Comparison of ENCODE assay signal across 19 cellular contexts in genomic region chr5:88250010-88250409, GRCh38. TPM values are rescaled to one million over a fixed set of nuclear protein-coding genes. Genes with fewer than 3 reads are reported as not detected.
DNase-seq lines count a peak whose midpoint lies in the region; ATAC-seq, FAIRE-seq and TF ChIP-seq lines count a peak whose summit lies in the region.
"Had no signal": no experiment of that assay in that cellular context is flagged by ENCODE, and none has a peak within 500 bp of the region (broad histone marks: within the 10 kb centered on the region; RNA-seq: fewer than 3 reads in every experiment).

No MANE protein-coding gene starts in this region.

- TF ChIP-seq POLR2A in K562 (conservative IDR thresholded peaks at IDR 0.05), result no peak

- H3K27me3 ChIP-seq in K562 (ENCODE audit: control insufficient read depth in 2 of 2, insufficient read depth in 2 of 2, low read length in 2 of 2), result no peaks in the 10 kb centered on the region
- no peaks in the 10 kb centered on the region for H3K27me3 ChIP-seq in HAP-1 (ENCODE audit: low read depth)

- H3K79me2 ChIP-seq in K562 (ENCODE audit: control insufficient read depth, insufficient read depth, low read length), result peaks cover 100% of the 10 kb centered on the region

- CTCF ChIA-PET in activated CD4-positive, alpha-beta T cell treated with anti-CD3 and anti-CD28 coated beads, Interleukin-2, amount 10 ng/mL, durations not matched to agents 7 days and 5 days (lab: Charles Lee), result no interaction called here
- CTCF ChIA-PET in K562 (lab: Yijun Ruan, JAX; ENCODE audit: low intra/inter-chr PET ratio), result no interaction called here

- H3K4me2 ChIP-seq in K562 (ENCODE audit: insufficient read depth, low read length), result no peak overlapping the region
- H3K4me2 ChIP-seq: KMS-11 had no signal

- no peak overlapping the region for H3K4me3 ChIP-seq in K562
- no peak overlapping the region for H3K4me3 ChIP-seq in HAP-1

- H3K9me3 ChIP-seq in K562 (replicated peaks; ENCODE audit: control insufficient read depth, insufficient read depth, low read depth, low read length) (no peaks in the 10 kb centered on the region), HAP-1 (no peaks in the 10 kb centered on the region)

- H3K27me3 Mint-ChIP-seq in activated CD4-positive, alpha-beta T cell treated with anti-CD3 and anti-CD28 coated beads, Interleukin-2, amount 10 ng/mL, durations not matched to agents 24 days and 14 days, result no peaks in the 10 kb centered on the region
- no peaks in the 10 kb centered on the region for H3K27me3 Mint-ChIP-seq in activated CD4-positive, alpha-beta T cell treated with anti-CD3 and anti-CD28 coated beads, Interleukin-2, amount 10 ng/mL, durations not matched to agents 7 days and 5 days
- no peaks in the 10 kb centered on the region for H3K27me3 Mint-ChIP-seq in stimulated activated naive CD8-positive, alpha-beta T cell treated with anti-CD3 and anti-CD28 coated beads, Interleukin-15, Interleukin-2, amounts not matched to agents 100 ng/mL and 50 ng/mL, for 24 hours
- no peaks in the 10 kb centered on the region for H3K27me3 Mint-ChIP-seq in stimulated activated naive CD8-positive, alpha-beta T cell treated with anti-CD3 and anti-CD28 coated beads, Interleukin-15, amount 100 ng/mL, for 72 hours
- H3K27me3 Mint-ChIP-seq: CD8-positive, alpha-beta memory T cell had no signal

- H3K9me1 ChIP-seq in K562 (ENCODE audit: control insufficient read depth, insufficient read depth, low read length), result no peaks in the 10 kb centered on the region

- peaks cover 3% of the 10 kb centered on the region for H3K9me3 Mint-ChIP-seq in activated CD4-positive, alpha-beta T cell treated with anti-CD3 and anti-CD28 coated beads, Interleukin-2, amount 10 ng/mL, durations not matched to agents 24 days and 14 days
- peaks cover 6% of the 10 kb centered on the region for H3K9me3 Mint-ChIP-seq in activated CD4-positive, alpha-beta T cell treated with anti-CD3 and anti-CD28 coated beads, Interleukin-2, amount 10 ng/mL, durations not matched to agents 7 days and 5 days
- no peaks in the 10 kb centered on the region for H3K9me3 Mint-ChIP-seq in stimulated activated naive CD8-positive, alpha-beta T cell treated with anti-CD3 and anti-CD28 coated beads, Interleukin-15, Interleukin-2, amounts not matched to agents 100 ng/mL and 50 ng/mL, for 24 hours
- peaks cover 0 to 7% of the 10 kb centered on the region in 2 donors for H3K9me3 Mint-ChIP-seq in stimulated activated naive CD8-positive, alpha-beta T cell treated with anti-CD3 and anti-CD28 coated beads, Interleukin-15, amount 100 ng/mL, for 72 hours
- H3K9me3 Mint-ChIP-seq: CD8-positive, alpha-beta memory T cell had no signal

- H3K27ac Mint-ChIP-seq in activated CD4-positive, alpha-beta T cell treated with anti-CD3 and anti-CD28 coated beads, Interleukin-2, amount 10 ng/mL, durations not matched to agents 24 days and 14 days, result peak overlapping the region; percentile 84
- H3K27ac Mint-ChIP-seq in activated CD4-positive, alpha-beta T cell treated with anti-CD3 and anti-CD28 coated beads, Interleukin-2, amount 10 ng/mL, durations not matched to agents 7 days and 5 days, result no peak overlapping the region
- H3K27ac Mint-ChIP-seq in stimulated activated naive CD8-positive, alpha-beta T cell treated with anti-CD3 and anti-CD28 coated beads, Interleukin-15, Interleukin-2, amounts not matched to agents 100 ng/mL and 50 ng/mL, for 24 hours, result peak overlapping the region; percentile 90
- peak overlapping the region; percentile 71 to 97 for H3K27ac Mint-ChIP-seq in stimulated activated naive CD8-positive, alpha-beta T cell treated with anti-CD3 and anti-CD28 coated beads, Interleukin-15, amount 100 ng/mL, for 72 hours

- H3K4me3 Mint-ChIP-seq in activated CD4-positive, alpha-beta T cell treated with anti-CD3 and anti-CD28 coated beads, Interleukin-2, amount 10 ng/mL, durations not matched to agents 24 days and 14 days, result no peak overlapping the region
- H3K4me3 Mint-ChIP-seq in activated CD4-positive, alpha-beta T cell treated with anti-CD3 and anti-CD28 coated beads, Interleukin-2, amount 10 ng/mL, durations not matched to agents 7 days and 5 days, result no peak overlapping the region
- H3K4me3 Mint-ChIP-seq in stimulated activated naive CD8-positive, alpha-beta T cell treated with anti-CD3 and anti-CD28 coated beads, Interleukin-15, Interleukin-2, amounts not matched to agents 100 ng/mL and 50 ng/mL, for 24 hours, result peak overlapping the region; percentile 42
- peak overlapping the region in 1 of 2 donors; percentile 40 for H3K4me3 Mint-ChIP-seq in stimulated activated naive CD8-positive, alpha-beta T cell treated with anti-CD3 and anti-CD28 coated beads, Interleukin-15, amount 100 ng/mL, for 72 hours

- no peak for TF ChIP-seq EP300 in K562 (IDR thresholded peaks at IDR 0.05; ENCODE audit: low read length)

- H3K4me1 Mint-ChIP-seq in activated CD4-positive, alpha-beta T cell treated with anti-CD3 and anti-CD28 coated beads, Interleukin-2, amount 10 ng/mL, durations not matched to agents 24 days and 14 days, result peaks cover 41% of the 10 kb centered on the region
- peaks cover 31% of the 10 kb centered on the region for H3K4me1 Mint-ChIP-seq in activated CD4-positive, alpha-beta T cell treated with anti-CD3 and anti-CD28 coated beads, Interleukin-2, amount 10 ng/mL, durations not matched to agents 7 days and 5 days
- peaks cover 90% of the 10 kb centered on the region for H3K4me1 Mint-ChIP-seq in stimulated activated naive CD8-positive, alpha-beta T cell treated with anti-CD3 and anti-CD28 coated beads, Interleukin-15, Interleukin-2, amounts not matched to agents 100 ng/mL and 50 ng/mL, for 24 hours (ENCODE audit: low read depth)
- peaks cover 67% of the 10 kb centered on the region for H3K4me1 Mint-ChIP-seq in stimulated activated naive CD8-positive, alpha-beta T cell treated with anti-CD3 and anti-CD28 coated beads, Interleukin-15, amount 100 ng/mL, for 72 hours

- ATAC-seq in stimulated activated naive CD8-positive, alpha-beta T cell treated with anti-CD3 and anti-CD28 coated beads, Interleukin-15, Interleukin-2, amounts not matched to agents 100 U/mL and 50 U/mL, for 24 hours, result no peak
- ATAC-seq in K562 (no peak), HG02981 (IDR thresholded peaks at IDR 0.05; ENCODE audit: unreplicated experiment) (no peak)
- no peak for ATAC-seq in stimulated activated naive CD8-positive, alpha-beta T cell treated with anti-CD3 and anti-CD28 coated beads, Interleukin-15, amount 100 ng/mL, for 72 hours
- ATAC-seq: HepG2, PC-3 had no signal

- no peak for TF ChIP-seq RAD21 in K562 (CRISPR knock-in tag; conservative IDR thresholded peaks at IDR 0.05 in 1 of 2, IDR thresholded peaks at IDR 0.05 in 1 of 2)

- peaks cover 28% of the 10 kb centered on the region for H4K20me1 ChIP-seq in K562 (replicated peaks; ENCODE audit: control insufficient read depth, insufficient read depth, low read length)

- H3K9ac ChIP-seq in K562 (ENCODE audit: insufficient read depth in 1 of 2, low read depth in 2 of 2, low read length in 2 of 2), result no peak overlapping the region
- H3K9ac ChIP-seq: KMS-11 had no signal

- peaks cover 36% of the 10 kb centered on the region for H3K36me3 Mint-ChIP-seq in activated CD4-positive, alpha-beta T cell treated with anti-CD3 and anti-CD28 coated beads, Interleukin-2, amount 10 ng/mL, durations not matched to agents 24 days and 14 days (ENCODE audit: low read depth)
- H3K36me3 Mint-ChIP-seq in activated CD4-positive, alpha-beta T cell treated with anti-CD3 and anti-CD28 coated beads, Interleukin-2, amount 10 ng/mL, durations not matched to agents 7 days and 5 days (ENCODE audit: low read depth), result peaks cover 28% of the 10 kb centered on the region
- H3K36me3 Mint-ChIP-seq in stimulated activated naive CD8-positive, alpha-beta T cell treated with anti-CD3 and anti-CD28 coated beads, Interleukin-15, Interleukin-2, amounts not matched to agents 100 ng/mL and 50 ng/mL, for 24 hours (ENCODE audit: low read depth), result peaks cover 75% of the 10 kb centered on the region

- TF ChIP-seq CTCF in K562 (IDR thresholded peaks at IDR 0.05 in 2 of 3, conservative IDR thresholded peaks at IDR 0.05 in 1 of 3; ENCODE audit: insufficient read depth in 2 of 3, low read depth in 1 of 3, low read length in 3 of 3), result no peak

- in situ Hi-C loops in K562 (cut with MboI), result no loop called here
- in situ Hi-C loops in HAP-1 (cut with MboI; ENCODE audit: low sequenced_read_pairs), result no loop called here

- no peak overlapping the region for H2AFZ ChIP-seq in K562 (ENCODE audit: low read depth, low read length)

- BruUV-seq in K562 (replicated peaks; lab: Mats Ljungman, UMichigan), result no TSS peak

- WGBS in K562 (ENCODE audit: insufficient coverage, low coverage, missing lambda C conversion rate), result 55% methylated on average over 1 of the region's 2 CpGs

- DNase-seq in activated CD4-positive, alpha-beta T cell treated with anti-CD3 and anti-CD28 coated beads, Interleukin-2, amount 10 ng/mL, durations not matched to agents 24 days and 14 days, result no peak
- no peak for DNase-seq in activated CD4-positive, alpha-beta T cell treated with anti-CD3 and anti-CD28 coated beads, Interleukin-2, amount 10 ng/mL, durations not matched to agents 7 days and 5 days
- no peak for DNase-seq in stimulated activated naive CD8-positive, alpha-beta T cell treated with anti-CD3 and anti-CD28 coated beads, Interleukin-15, Interleukin-2, amounts not matched to agents 100 U/mL and 50 U/mL, for 24 hours
- DNase-seq in K562 (ENCODE audit: extremely low read depth in 1 of 4, low spot score in 3 of 4), result no peak
- no peak for DNase-seq in stimulated activated naive CD8-positive, alpha-beta T cell treated with anti-CD3 and anti-CD28 coated beads, Interleukin-15, amount 100 ng/mL, for 72 hours
- DNase-seq in HAP-1 (ENCODE audit: low spot score in 2 of 2), result no peak
- DNase-seq: CD8-positive, alpha-beta memory T cell; DMS79; HCEC 1CT; NCI-H1436 treated with DMSO at 0.1 percent for 48 hours; NCI-H2029 treated with DMSO at 0.1 percent for 48 hours; NCI-H748 treated with DMSO at 0.1 percent for 48 hours; PC-3 had no signal

- POLR2A ChIA-PET in activated CD4-positive, alpha-beta T cell treated with anti-CD3 and anti-CD28 coated beads, Interleukin-2, amount 10 ng/mL, durations not matched to agents 7 days and 5 days (lab: Charles Lee), result no interaction called here
- POLR2A ChIA-PET in K562 (lab: Yijun Ruan, JAX), result interaction anchor here (0.8 kb wide), 1 partner anchor 10 kb away, joined by 3 read pairs; no protein-coding TSS in a partner anchor

- H3K4me1 ChIP-seq in K562 (replicated peaks in 1 of 2; ENCODE audit: control insufficient read depth in 2 of 2, insufficient read depth in 2 of 2, low read length in 2 of 2), result peaks cover 0 to 12% of the 10 kb centered on the region in 2 experiments; a peak in 4 of 5 replicates
- peaks cover 7% of the 10 kb centered on the region for H3K4me1 ChIP-seq in HAP-1

- H3K36me3 ChIP-seq in K562 (ENCODE audit: control insufficient read depth, insufficient read depth, low read length), result peaks cover 19% of the 10 kb centered on the region; the same call in 1 of the 3 replicates
- H3K36me3 ChIP-seq in HAP-1 (replicated peaks), result no peaks in the 10 kb centered on the region

- no peak for FAIRE-seq in K562 (lab: Jason Lieb, UNC)
- FAIRE-seq: D721Med, GM19239, HepG2 had no signal

- H3K27ac ChIP-seq in K562 (ENCODE audit: extremely low read depth, low read depth, low read length), result no peak overlapping the region
- H3K27ac ChIP-seq: KMS-11 had no signal

- intact Hi-C loops in activated CD4-positive, alpha-beta T cell treated with anti-CD3 and anti-CD28 coated beads, Interleukin-2, amount 10 ng/mL, durations not matched to agents 24 days and 14 days (cut with micrococcal nuclease), result loop anchor here (2.0 to 5.0 kb wide), 2 partner anchors 109 to 577 kb away; no protein-coding TSS in a partner anchor
- intact Hi-C loops in K562 (cut with micrococcal nuclease), result no loop called here

RNA-seq across cellular contexts. Expression of gene TMEM161B, which starts 18.6 kb away (rescaled TPM):
- total RNA-seq in activated CD4-positive, alpha-beta T cell treated with anti-CD3 and anti-CD28 coated beads, Interleukin-2, amount 10 ng/mL, durations not matched to agents 24 days and 14 days, result 27.2 and 30.1 TPM in 2 replicates
- total RNA-seq in activated CD4-positive, alpha-beta T cell treated with anti-CD3 and anti-CD28 coated beads, Interleukin-2, amount 10 ng/mL, durations not matched to agents 7 days and 5 days, result 10 to 100 TPM; 23.0 to 24.0 TPM
- 82.5 and 141 TPM in 2 replicates for total RNA-seq in K562 (2011; cell fraction: chromatin; rRNA removed; ENCODE audit: low replicate concordance)
- total RNA-seq in K562 (2011; cell fraction: nucleolus; rRNA removed), result 57.0 and 72.8 TPM in 2 replicates
- 97.9 and 121 TPM in 2 replicates for total RNA-seq in K562 (2011; cell fraction: nucleoplasm; rRNA removed)
- total RNA-seq in K562 (2014; rRNA removed), result 18.9 and 19.7 TPM in 2 replicates
- 48.0 and 59.1 TPM in 2 replicates for total RNA-seq in K562 (2014; rRNA removed; fragmentation: Illumina TruSeq; extraction: Trizol)
- total RNA-seq in K562 (2015; rRNA removed; fragmentation: Illumina TruSeq; extraction: Trizol), result 38.1 and 40.6 TPM in 2 replicates
- total RNA-seq in K562 (2021), result 32.7 and 33.4 TPM in 2 replicates
- 48.6 and 57.1 TPM in 2 replicates for polyA plus RNA-seq in K562 (2011; rRNA removed)
- polyA plus RNA-seq in K562 (2011; cell fraction: cytosol; rRNA removed), result 6.0 and 18.4 TPM in 2 replicates
- 70.7 and 103 TPM in 2 replicates for polyA plus RNA-seq in K562 (2011; cell fraction: nucleus; rRNA removed)
- polyA plus RNA-seq in K562 (2012), result 17.7 and 27.7 TPM in 2 replicates
- 33.3 and 36.8 TPM in 2 replicates for polyA plus RNA-seq in K562 (2014; fragmentation: Illumina TruSeq; extraction: Trizol)
- 10 to 100 TPM; 47.5 to 51.5 TPM for polyA plus RNA-seq in K562 (2014; fragmentation: Nextera tagmentation; extraction: Ambion mirVana)
- 31.6 TPM in 2 replicates for polyA plus RNA-seq in K562 (2014; rRNA removed)
- 61.5 and 79.9 TPM in 2 replicates for polyA minus RNA-seq in K562 (2011; rRNA and poly(A)+ RNA removed)
- polyA minus RNA-seq in K562 (2011; cell fraction: cytosol; rRNA and poly(A)+ RNA removed), result 15.1 and 17.8 TPM in 2 replicates
- 117 and 186 TPM in 2 replicates for polyA minus RNA-seq in K562 (2011; cell fraction: nucleus; rRNA and poly(A)+ RNA removed)
